ENCODE assay signal across 1 cellular context in genomic region chr1:10280442-10281350, GRCh38.
TF ChIP-seq lines count a peak whose summit lies in the region.

No MANE protein-coding gene starts in this region.

TF ChIP-seq in IMR-90, 13 proteins besides CTCF, POLR2A, EP300 and RAD21:
- no peak for TF ChIP-seq MAZ (IDR thresholded peaks at IDR 0.05; ENCODE audit: borderline replicate concordance, low read depth, low read length)
- TF ChIP-seq ELK1 (IDR thresholded peaks at IDR 0.05; ENCODE audit: borderline replicate concordance, low read depth, low read length), result no peak
- TF ChIP-seq CHD1 (IDR thresholded peaks at IDR 0.05; ENCODE audit: low read depth, low read length), result no peak
- TF ChIP-seq RCOR1 (IDR thresholded peaks at IDR 0.05; ENCODE audit: insufficient replicate concordance, low read length), result no peak
- no peak for TF ChIP-seq NFE2L2 (IDR thresholded peaks at IDR 0.05; ENCODE audit: low read depth, low read length)
- no peak for TF ChIP-seq FOS (IDR thresholded peaks at IDR 0.05; ENCODE audit: low read depth, low read length)
- no peak for TF ChIP-seq RFX5 (IDR thresholded peaks at IDR 0.05; ENCODE audit: low read depth, low read length)
- TF ChIP-seq MXI1 (IDR thresholded peaks at IDR 0.05; ENCODE audit: borderline replicate concordance, low read depth, low read length), result no peak
